1 cellular context compared by ENCODE assay signal in the genomic region with DNA sequence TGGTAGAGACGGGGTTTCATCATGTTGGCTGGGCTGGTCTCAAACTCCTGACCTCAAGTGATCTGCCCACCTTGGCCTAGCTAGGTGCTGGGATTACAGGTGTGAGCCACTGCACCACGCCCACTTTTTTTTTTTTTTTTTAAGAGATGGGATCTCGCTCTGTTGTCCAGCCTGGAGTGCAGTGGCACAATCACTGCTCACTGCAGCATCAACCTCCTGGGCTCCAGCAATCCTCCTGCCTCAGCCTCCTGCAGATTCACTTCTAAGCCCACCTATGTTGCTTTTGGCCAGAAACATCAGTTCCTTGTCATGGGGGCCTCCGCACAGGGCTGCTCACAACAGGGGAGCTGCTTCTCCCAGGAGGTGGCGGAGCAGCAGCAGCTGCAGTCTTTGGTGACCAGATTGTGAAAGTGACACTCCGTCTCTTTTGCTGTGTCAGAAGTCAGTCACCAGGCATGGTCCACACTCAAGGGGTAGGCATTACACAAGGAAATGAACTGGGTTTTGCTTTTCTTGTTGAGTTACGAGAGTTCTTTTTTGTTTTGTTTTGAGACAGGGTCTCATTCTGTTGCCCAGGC.
TF ChIP-seq lines count a peak whose summit lies in the region.

No MANE protein-coding gene starts in this region.

TF ChIP-seq in endothelial cell of umbilical vein, 7 proteins besides CTCF, POLR2A, EP300 and RAD21:
- TF ChIP-seq MAX (IDR thresholded peaks at IDR 0.05; ENCODE audit: insufficient read depth, insufficient read length), result no peak
- no peak for TF ChIP-seq JUN (IDR thresholded peaks at IDR 0.05; ENCODE audit: borderline replicate concordance, insufficient read depth, insufficient read length, low read depth)
- no peak for TF ChIP-seq POLR2AphosphoS5 (IDR thresholded peaks at IDR 0.05; ENCODE audit: insufficient read depth, low read depth, low read length)
- TF ChIP-seq EZH2 (IDR thresholded peaks at IDR 0.05; ENCODE audit: borderline replicate concordance, low read depth, low read length, severe bottlenecking), result no peak
- TF ChIP-seq MYC (IDR thresholded peaks at IDR 0.05; ENCODE audit: low read depth, low read length), result no peak
- no peak for TF ChIP-seq GATA2 (IDR thresholded peaks at IDR 0.05; ENCODE audit: insufficient read depth, insufficient read length, low read depth, low read length)
- TF ChIP-seq FOS (IDR thresholded peaks at IDR 0.05; ENCODE audit: borderline replicate concordance, insufficient read depth, low read length), result no peak
